In genomic region chr1:154936416-154937050, GRCh38 we compare ENCODE assay signal across 8 cellular contexts. TPM values are rescaled to one million over a fixed set of nuclear protein-coding genes. Genes with fewer than 3 reads are reported as not detected.
DNase-seq lines count a peak whose midpoint lies in the region; ATAC-seq and TF ChIP-seq lines count a peak whose summit lies in the region.

Gene PMVK, minus strand, starts transcription at chr1:154936719. Its CDS starts 34 bp downstream, at chr1:154936685.

- no peaks in the 10 kb centered on the region for H3K9me3 ChIP-seq in BE2C
- H3K9me3 ChIP-seq in colonic mucosa = no peaks in the 10 kb centered on the region

- H3K4me3 ChIP-seq in BE2C (ENCODE audit: low read depth, low read length) (peak within 1 kb of the TSS; percentile 83), colonic mucosa (peak within 1 kb of the TSS; percentile 61)

- H3K27me3 ChIP-seq in BE2C (no peaks in the 10 kb centered on the region), colonic mucosa (no peaks in the 10 kb centered on the region)

- peak; percentile 95 for DNase-seq in BE2C
- peak; percentile 88 for DNase-seq in GM19238 (ENCODE audit: insufficient read length, low spot score)
- DNase-seq in NCI-H524 (lab: John Stamatoyannopoulos, UW) = peak; percentile 91
- peak; percentile 95 to 97 for DNase-seq in activated CD4-positive, alpha-beta T cell treated with anti-CD3 and anti-CD28 coated beads for 4 hours
- DNase-seq in colonic mucosa = peak; percentile 98
- peak; percentile 97 to 98 for DNase-seq in left colon
- peak; percentile 95 for DNase-seq in stimulated activated CD4-positive, alpha-beta T cell treated with anti-CD3 and anti-CD28 coated beads, Interleukin-1b, Interleukin-23, amount 100 ng/mL, for 48 hours

- ATAC-seq in HG03442 (IDR thresholded peaks at IDR 0.05; ENCODE audit: unreplicated experiment) (peak; percentile 65), left colon (peak; percentile 81)

- H3K36me3 ChIP-seq in BE2C (no peaks in the 10 kb centered on the region), colonic mucosa (no peaks in the 10 kb centered on the region)

- peak within 1 kb of the TSS; percentile 96 for H3K27ac ChIP-seq in colonic mucosa

- H3K9ac ChIP-seq in colonic mucosa (ENCODE audit: low read depth in 2 of 2, low read length in 2 of 2) = peak within 1 kb of the TSS; percentile 59 to 96

- intact Hi-C loops in colonic mucosa (cut with DNase I) (no loop called here), left colon (cut with DNase I, micrococcal nuclease) (no loop called here)

- TF ChIP-seq CTCF in BE2C (IDR thresholded peaks at IDR 0.05; ENCODE audit: low read depth, low read length) = peak; percentile 36
- TF ChIP-seq CTCF in colonic mucosa (IDR thresholded peaks at IDR 0.05) = no peak

- no peaks in the 10 kb centered on the region; the same call in 1 of the 2 replicates for H3K4me1 ChIP-seq in BE2C
- no peaks in the 10 kb centered on the region for H3K4me1 ChIP-seq in colonic mucosa

RNA-seq across cellular contexts. Expression of gene PMVK, which starts in this region (rescaled TPM):
- polyA plus RNA-seq in BE2C (2012; ENCODE audit: insufficient read depth, insufficient read length, low read depth) = 56.1 TPM
- total RNA-seq in colonic mucosa = 10 to 100 TPM; 32.0 to 46.5 TPM
- 10 to 100 TPM; 33.4 to 34.0 TPM for total RNA-seq in left colon

Comparison
In these comparisons a context has a peak if more than half of its experiments do, and no peak if none do; other contexts are left out.
1. Peak in every context shown above with its lines: DNase-seq, ATAC-seq, H3K4me3 ChIP-seq and H3K27ac ChIP-seq.